1 cellular context compared by ENCODE assay signal in genomic region chr5:36637101-36637500, GRCh38.
TF ChIP-seq lines count a peak whose summit lies in the region.

No MANE protein-coding gene starts in this region.

TF ChIP-seq in K562, 482 proteins besides CTCF, POLR2A, EP300 and RAD21:
- TF ChIP-seq ATF7 (IDR thresholded peaks at IDR 0.05), result no peak
- peak; percentile 63 for TF ChIP-seq TFE3 (CRISPR knock-in tag; IDR thresholded peaks at IDR 0.05)
